ENCODE assay signal across 10 cellular contexts in genomic region chr1:39080884-39081265, GRCh38. TPM values are rescaled to one million over a fixed set of nuclear protein-coding genes. Genes with fewer than 3 reads are reported as not detected.
A peak's percentile ranks its signal among the peaks of the same experiment; 100 is the strongest.
DNase-seq lines count a peak whose midpoint lies in the region; ATAC-seq and TF ChIP-seq lines count a peak whose summit lies in the region.
"Had no signal": no experiment of that assay in that cellular context is flagged by ENCODE, and none has a peak within 500 bp of the region (broad histone marks: within the 10 kb centered on the region; RNA-seq: fewer than 3 reads in every experiment).

No MANE protein-coding gene starts in this region.

- H3K4me1 Mint-ChIP-seq in activated naive CD4-positive, alpha-beta T cell treated with anti-CD3 and anti-CD28 coated beads for 36 hours (ENCODE audit: low read depth): peaks cover 5% of the 10 kb centered on the region

- H2BK15ac ChIP-seq in mesendoderm (replicated peaks; ENCODE audit: low read depth): no peak overlapping the region

- H3K9ac ChIP-seq in mesendoderm (ENCODE audit: low read length): no peak overlapping the region

- no peak overlapping the region for H3K18ac ChIP-seq in mesendoderm (ENCODE audit: low read length)

- no peak overlapping the region for H2AK5ac ChIP-seq in mesendoderm (ENCODE audit: low read length)

- no peaks in the 10 kb centered on the region for H3K79me2 ChIP-seq in mesendoderm (ENCODE audit: control insufficient read depth, insufficient read depth, low read length)

- H3K23ac ChIP-seq in mesendoderm (ENCODE audit: low read length): no peak overlapping the region

- H3K9me3 Mint-ChIP-seq in activated naive CD4-positive, alpha-beta T cell treated with anti-CD3 and anti-CD28 coated beads for 36 hours: no peaks in the 10 kb centered on the region

- TF ChIP-seq CTCF in upper lobe of right lung (IDR thresholded peaks at IDR 0.05): no peak

- no peak overlapping the region for H3K4ac ChIP-seq in mesendoderm (ENCODE audit: low read depth, low read length)

- H3K36me3 ChIP-seq in mesendoderm (ENCODE audit: control insufficient read depth, insufficient read depth, low read length) (no peaks in the 10 kb centered on the region), upper lobe of right lung (no peaks in the 10 kb centered on the region)
- H3K36me3 ChIP-seq: SJSA1 had no signal

- peak overlapping the region; percentile 88 for H3K27ac ChIP-seq in cingulate gyrus (ENCODE audit: low read depth, low read length)
- H3K27ac ChIP-seq in mesendoderm (ENCODE audit: low read depth, low read length): no peak overlapping the region
- no peak overlapping the region for H3K27ac ChIP-seq in upper lobe of right lung
- H3K27ac ChIP-seq: SJSA1 had no signal

- peak overlapping the region; percentile 54 for H3K56ac ChIP-seq in mesendoderm (ENCODE audit: low read length)

- H3K36me3 Mint-ChIP-seq in activated naive CD4-positive, alpha-beta T cell treated with anti-CD3 and anti-CD28 coated beads for 36 hours (ENCODE audit: low read depth): no peaks in the 10 kb centered on the region

- intact Hi-C loops in activated naive CD4-positive, alpha-beta T cell treated with anti-CD3 and anti-CD28 coated beads for 36 hours (cut with micrococcal nuclease): no loop called here
- intact Hi-C loops in upper lobe of right lung (cut with DNase I): no loop called here

- peak overlapping the region; percentile 36 for H3K4me2 ChIP-seq in mesendoderm (ENCODE audit: low read length)

- CTCF ChIA-PET in activated naive CD4-positive, alpha-beta T cell treated with anti-CD3 and anti-CD28 coated beads for 36 hours (lab: Charles Lee): no interaction called here

- no peaks in the 10 kb centered on the region for H3K4me1 ChIP-seq in mesendoderm (ENCODE audit: control insufficient read depth, low read depth, low read length)
- peaks cover 9% of the 10 kb centered on the region for H3K4me1 ChIP-seq in upper lobe of right lung

- peaks cover 27% of the 10 kb centered on the region for H3K27me3 Mint-ChIP-seq in activated naive CD4-positive, alpha-beta T cell treated with anti-CD3 and anti-CD28 coated beads for 36 hours (ENCODE audit: low read depth)

- no peaks in the 10 kb centered on the region for H3K79me1 ChIP-seq in mesendoderm (ENCODE audit: low read length)

- H4K5ac ChIP-seq in mesendoderm (ENCODE audit: low read length): no peak overlapping the region

- H3K27me3 ChIP-seq in mesendoderm (ENCODE audit: insufficient read depth, low read length, poor library complexity) (peaks cover 5% of the 10 kb centered on the region), upper lobe of right lung (peaks cover 10% of the 10 kb centered on the region)

- WGBS in mesendoderm (ENCODE audit: extremely low coverage, insufficient coverage, low lambda C conversion rate): no CpG with 5 or more reads among the region's 30 CpGs

- no peaks in the 10 kb centered on the region for H3K9me3 ChIP-seq in upper lobe of right lung
- H3K9me3 ChIP-seq: SJSA1 had no signal

- no peak overlapping the region for H3K4me3 ChIP-seq in mesendoderm (ENCODE audit: low read length)
- H3K4me3 ChIP-seq in upper lobe of right lung: peak overlapping the region; percentile 43

- no peak overlapping the region for H2BK120ac ChIP-seq in mesendoderm (ENCODE audit: low read depth, low read length)

- no peak overlapping the region for H3K27ac Mint-ChIP-seq in activated naive CD4-positive, alpha-beta T cell treated with anti-CD3 and anti-CD28 coated beads for 36 hours

- no peak for DNase-seq in activated naive CD4-positive, alpha-beta T cell treated with anti-CD3 and anti-CD28 coated beads for 36 hours
- DNase-seq in activated naive CD4-positive, alpha-beta T cell treated with anti-CD3 and anti-CD28 coated beads, Interleukin-2, amount 50 U/mL, for 16 hours: no peak
- DNase-seq in mesendoderm: no peak
- DNase-seq in upper lobe of right lung: no peak
- DNase-seq in NCI-H1930 (lab: John Stamatoyannopoulos, UW): no peak
- no peak for DNase-seq in stimulated activated CD4-positive, alpha-beta T cell treated with anti-CD3 and anti-CD28 coated beads, Interleukin-2, amount 100 ng/mL, for 24 hours
- DNase-seq: DND-41 had no signal

- ATAC-seq in upper lobe of right lung (peak; percentile 13), GM21717 (IDR thresholded peaks at IDR 0.05; ENCODE audit: unreplicated experiment) (no peak)

- no peak overlapping the region for H4K8ac ChIP-seq in mesendoderm (ENCODE audit: low read depth, low read length)

- no peak overlapping the region for H2BK5ac ChIP-seq in mesendoderm (ENCODE audit: low read length)

- H3K4me3 Mint-ChIP-seq in activated naive CD4-positive, alpha-beta T cell treated with anti-CD3 and anti-CD28 coated beads for 36 hours: peak overlapping the region; percentile 60

RNA-seq across cellular contexts. Expression of gene NDUFS5, which starts 54.7 kb away (rescaled TPM):
- total RNA-seq in activated naive CD4-positive, alpha-beta T cell treated with anti-CD3 and anti-CD28 coated beads for 36 hours: 100 to 1,000 TPM; 226 TPM
- polyA plus RNA-seq in mesendoderm (2013, experiment 1 of 2): 863 TPM
- polyA plus RNA-seq in mesendoderm (2013, experiment 2 of 2): 889 TPM
- total RNA-seq in upper lobe of right lung: 154 TPM
